ENCODE assay signal across 15 cellular contexts in the genomic region with DNA sequence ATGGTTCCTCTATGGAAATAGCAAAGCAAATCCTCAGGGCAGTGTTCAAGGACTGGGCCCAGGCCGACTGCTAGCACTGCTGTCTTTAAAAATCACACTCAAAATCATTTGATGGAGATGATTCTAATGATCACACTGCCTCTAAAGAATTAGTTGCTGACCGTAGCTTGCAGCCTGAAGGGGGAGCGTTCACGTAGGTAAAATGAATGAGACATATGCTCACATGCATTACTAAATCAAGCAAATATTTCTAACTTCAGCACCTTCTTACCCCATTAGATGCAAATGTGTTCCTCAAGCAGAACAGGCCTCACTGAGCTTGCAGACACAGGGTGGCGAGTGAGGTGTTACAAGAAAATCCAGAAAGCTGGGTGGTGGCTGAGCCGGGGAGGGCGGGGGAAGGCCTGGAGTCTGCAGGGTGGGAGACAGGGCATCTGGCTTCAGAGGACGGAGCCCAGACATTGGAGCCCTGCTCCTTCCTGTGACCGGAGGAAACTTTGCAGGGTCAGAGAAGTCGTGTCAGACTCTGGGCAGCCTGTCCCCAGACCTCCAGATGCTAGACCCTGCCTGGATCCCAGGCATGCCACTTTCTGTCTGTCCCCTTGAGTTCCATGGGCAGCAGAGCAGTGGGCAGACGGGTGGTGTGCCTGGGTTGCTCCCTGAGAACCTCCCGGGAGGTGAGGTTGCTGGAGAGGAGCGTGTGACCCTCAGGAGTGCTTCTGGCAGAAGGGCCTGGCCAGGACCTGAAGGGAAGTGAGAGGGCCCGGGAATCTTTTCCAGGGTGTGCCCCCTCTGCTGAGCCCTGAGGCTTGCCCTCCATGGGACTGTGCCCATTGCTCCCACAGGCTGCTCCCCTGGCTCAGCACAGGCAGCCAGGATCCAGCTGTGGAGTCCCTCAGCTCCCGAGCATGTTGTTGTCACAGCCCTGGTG.
A peak's percentile ranks its signal among the peaks of the same experiment; 100 is the strongest.
DNase-seq lines count a peak whose midpoint lies in the region; TF ChIP-seq lines count a peak whose summit lies in the region.
"Had no signal": no experiment of that assay in that cellular context is flagged by ENCODE, and none has a peak within 500 bp of the region (broad histone marks: within the 10 kb centered on the region; RNA-seq: fewer than 3 reads in every experiment).

No MANE protein-coding gene starts in this region.

- TF ChIP-seq CTCF in GM10248 (IDR thresholded peaks at IDR 0.05; ENCODE audit: control extremely low read depth, extremely low read depth, low read depth, missing control alignments) (peak; percentile 37), astrocyte of the cerebellum (IDR thresholded peaks at IDR 0.05; ENCODE audit: low read depth, low read length, missing control alignments) (peak; percentile 19), GM13977 (IDR thresholded peaks at IDR 0.05; ENCODE audit: extremely low read depth, insufficient read depth, missing control alignments) (no peak)

- POLR2A ChIA-PET in GM10248 (lab: Yijun Ruan, JAX) = no interaction called here

- CTCF ChIA-PET in GM10248 (lab: Yijun Ruan, JAX) = interaction anchor here (0.9 to 1.4 kb wide), 4 partner anchors 9 to 374 kb away, joined by 3 to 4 read pairs (median 3); no protein-coding TSS in a partner anchor

- in situ Hi-C loops in astrocyte of the cerebellum (cut with HindIII; ENCODE audit: low sequenced_read_pairs) (no loop called here), GM13977 (cut with MboI; ENCODE audit: low pct_unique_long_range_greater_than_20kb, low sequenced_read_pairs, unreplicated experiment) (loop anchor here (10.0 kb wide), 1 partner anchor 202 kb away; no protein-coding TSS in a partner anchor)

- peak; percentile 5 for DNase-seq in AG20443 (ENCODE audit: low spot score)
- no peak for DNase-seq in GM10248 (ENCODE audit: extremely low spot score)
- DNase-seq in astrocyte of the cerebellum (ENCODE audit: low read depth) = no peak
- DNase-seq in iPS-NIHi7 (ENCODE audit: extremely low spot score) = peak; percentile 6
- no peak for DNase-seq in activated gamma-delta T cell treated with Interleukin-2 at 50 U/mL for 16 hours
- no peak for DNase-seq in NCI-H2107 (lab: John Stamatoyannopoulos, UW)
- no peak for DNase-seq in GM13977 (ENCODE audit: low spot score)
- DNase-seq in RKO (ENCODE audit: low spot score) = no peak
- DNase-seq: activated CD4-positive, alpha-beta memory T cell treated with anti-CD3 and anti-CD28 coated beads for 36 hours; activated T-cell treated with anti-CD3 and anti-CD28 coated beads, Interleukin-2, amount 50 U/mL, for 24 hours; body of pancreas; COR-L47; NCI-H187 treated with DMSO at 0.1 percent for 48 hours; stimulated activated CD4-positive, alpha-beta T cell treated with anti-CD3 and anti-CD28 coated beads, Interleukin-2, amount 100 ng/mL, for 24 hours had no signal

- no peak overlapping the region for H3K4me3 ChIP-seq in astrocyte of the cerebellum (ENCODE audit: low read depth, low read length)
- H3K4me3 ChIP-seq: body of pancreas, vagina had no signal

Comparison
In these comparisons a context has a peak if more than half of its experiments do, and no peak if none do; other contexts are left out.
1. DNase-seq: peak in AG20443 (single experiment) and iPS-NIHi7 (single experiment); none in GM10248 (single experiment), astrocyte of the cerebellum (single experiment), activated gamma-delta T cell treated with Interleukin-2 at 50 U/mL for 16 hours (single experiment), NCI-H2107 (single experiment), GM13977 (single experiment) and RKO (single experiment).